1 cellular context compared by ENCODE assay signal in the genomic region with DNA sequence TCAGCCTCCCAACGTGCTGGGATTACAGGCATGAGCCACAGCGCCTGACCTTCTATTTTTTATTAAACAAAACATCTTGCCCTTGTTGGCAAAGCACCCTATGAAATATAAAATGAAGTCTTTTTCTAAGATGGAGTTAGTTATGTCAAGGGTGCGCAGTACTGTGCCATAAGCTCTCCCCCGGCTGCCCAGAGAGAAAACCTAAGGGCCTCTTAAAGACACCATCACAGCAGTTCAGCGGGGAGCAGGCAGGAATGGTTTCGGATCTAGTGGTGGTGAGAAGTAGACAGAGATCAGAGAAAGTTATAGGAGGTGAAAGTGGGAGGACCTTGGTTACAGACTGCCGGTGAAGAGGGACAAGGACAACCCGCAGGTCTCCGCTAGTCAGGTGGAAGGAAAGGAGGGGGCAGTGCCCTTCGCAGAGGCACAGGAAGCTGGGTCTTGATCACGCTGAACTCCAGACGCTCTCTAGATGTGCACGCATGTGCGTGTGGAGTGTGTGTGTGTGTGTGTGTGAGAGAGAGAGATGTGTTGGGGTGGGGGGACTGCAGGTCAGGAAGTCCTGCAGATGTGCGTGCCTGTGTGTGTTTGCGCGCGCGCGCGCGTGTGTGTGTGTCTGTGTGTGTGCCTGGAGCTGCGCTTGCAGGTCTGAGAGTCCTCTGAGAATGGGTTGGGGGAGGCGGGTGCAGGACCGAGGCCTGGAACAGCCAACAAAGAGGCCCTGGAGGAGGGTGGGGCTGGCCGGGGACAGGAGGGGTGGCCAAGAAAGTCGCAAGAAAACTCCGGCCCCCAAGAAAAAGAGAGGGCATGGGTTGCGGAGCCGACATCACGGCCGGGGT.
TF ChIP-seq lines count a peak whose summit lies in the region.

No MANE protein-coding gene starts in this region.

TF ChIP-seq in HepG2, 621 proteins besides CTCF, POLR2A, EP300 and RAD21 (continued from another document and continues in another):
- no peak for TF ChIP-seq KDM6A (CRISPR knock-in tag; IDR thresholded peaks at IDR 0.05; ENCODE audit: low read depth)
- no peak for TF ChIP-seq PPARG (CRISPR knock-in tag; conservative IDR thresholded peaks at IDR 0.05)
- TF ChIP-seq, protein P1, sequence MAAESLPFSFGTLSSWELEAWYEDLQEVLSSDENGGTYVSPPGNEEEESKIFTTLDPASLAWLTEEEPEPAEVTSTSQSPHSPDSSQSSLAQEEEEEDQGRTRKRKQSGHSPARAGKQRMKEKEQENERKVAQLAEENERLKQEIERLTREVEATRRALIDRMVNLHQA (CRISPR knock-in tag; IDR thresholded peaks at IDR 0.05) = no peak
- TF ChIP-seq KLF16 (CRISPR knock-in tag; IDR thresholded peaks at IDR 0.05) = no peak
- TF ChIP-seq ELF1 (CRISPR knock-in tag; IDR thresholded peaks at IDR 0.05) = no peak; the same call in none of the 2 replicates
- no peak for TF ChIP-seq NCOR1 (IDR thresholded peaks at IDR 0.05; ENCODE audit: borderline replicate concordance, low read length)
- no peak for TF ChIP-seq CCDC6 (CRISPR knock-in tag; IDR thresholded peaks at IDR 0.05)
- no peak for TF ChIP-seq NR3C1 (CRISPR knock-in tag; IDR thresholded peaks at IDR 0.05)
- TF ChIP-seq ZNF224 (CRISPR knock-in tag; IDR thresholded peaks at IDR 0.05) = no peak
- TF ChIP-seq ARHGAP35 (CRISPR knock-in tag; IDR thresholded peaks at IDR 0.05; ENCODE audit: borderline replicate concordance) = no peak
- no peak; the same call in 1 of the 2 replicates for TF ChIP-seq POLR2AphosphoS5 (IDR thresholded peaks at IDR 0.05; ENCODE audit: low read depth, low read length)
- no peak for TF ChIP-seq NFYC (CRISPR knock-in tag; IDR thresholded peaks at IDR 0.05)
- no peak; the same call in 1 of the 2 replicates for TF ChIP-seq STAT5B (CRISPR knock-in tag; IDR thresholded peaks at IDR 0.05)
- no peak for TF ChIP-seq RCOR2 (CRISPR knock-in tag; IDR thresholded peaks at IDR 0.05)
- peak; percentile 31; the same call in 1 of the 2 replicates for TF ChIP-seq BRD4 (CRISPR knock-in tag; IDR thresholded peaks at IDR 0.05)
- TF ChIP-seq SRSF4 (IDR thresholded peaks at IDR 0.05; ENCODE audit: low read depth, low read length, poor library complexity, severe bottlenecking) = no peak
- TF ChIP-seq RORA (CRISPR knock-in tag; IDR thresholded peaks at IDR 0.05) = no peak
- TF ChIP-seq, protein P2, sequence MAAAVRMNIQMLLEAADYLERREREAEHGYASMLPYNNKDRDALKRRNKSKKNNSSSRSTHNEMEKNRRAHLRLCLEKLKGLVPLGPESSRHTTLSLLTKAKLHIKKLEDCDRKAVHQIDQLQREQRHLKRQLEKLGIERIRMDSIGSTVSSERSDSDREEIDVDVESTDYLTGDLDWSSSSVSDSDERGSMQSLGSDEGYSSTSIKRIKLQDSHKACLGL (CRISPR knock-in tag; IDR thresholded peaks at IDR 0.05) = peak; percentile 25; the same call in 1 of the 2 replicates
- TF ChIP-seq NPAS2 (CRISPR knock-in tag; IDR thresholded peaks at IDR 0.05; ENCODE audit: borderline replicate concordance) = no peak
- TF ChIP-seq, protein P3, sequence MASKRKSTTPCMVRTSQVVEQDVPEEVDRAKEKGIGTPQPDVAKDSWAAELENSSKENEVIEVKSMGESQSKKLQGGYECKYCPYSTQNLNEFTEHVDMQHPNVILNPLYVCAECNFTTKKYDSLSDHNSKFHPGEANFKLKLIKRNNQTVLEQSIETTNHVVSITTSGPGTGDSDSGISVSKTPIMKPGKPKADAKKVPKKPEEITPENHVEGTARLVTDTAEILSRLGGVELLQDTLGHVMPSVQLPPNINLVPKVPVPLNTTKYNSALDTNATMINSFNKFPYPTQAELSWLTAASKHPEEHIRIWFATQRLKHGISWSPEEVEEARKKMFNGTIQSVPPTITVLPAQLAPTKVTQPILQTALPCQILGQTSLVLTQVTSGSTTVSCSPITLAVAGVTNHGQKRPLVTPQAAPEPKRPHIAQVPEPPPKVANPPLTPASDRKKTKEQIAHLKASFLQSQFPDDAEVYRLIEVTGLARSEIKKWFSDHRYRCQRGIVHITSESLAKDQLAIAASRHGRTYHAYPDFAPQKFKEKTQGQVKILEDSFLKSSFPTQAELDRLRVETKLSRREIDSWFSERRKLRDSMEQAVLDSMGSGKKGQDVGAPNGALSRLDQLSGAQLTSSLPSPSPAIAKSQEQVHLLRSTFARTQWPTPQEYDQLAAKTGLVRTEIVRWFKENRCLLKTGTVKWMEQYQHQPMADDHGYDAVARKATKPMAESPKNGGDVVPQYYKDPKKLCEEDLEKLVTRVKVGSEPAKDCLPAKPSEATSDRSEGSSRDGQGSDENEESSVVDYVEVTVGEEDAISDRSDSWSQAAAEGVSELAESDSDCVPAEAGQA (IDR thresholded peaks at IDR 0.05; ENCODE audit: low read depth) = peak; percentile 40; the same call in 1 of the 2 replicates
- TF ChIP-seq, protein P3 (CRISPR knock-in tag; IDR thresholded peaks at IDR 0.05; ENCODE audit: borderline replicate concordance) = no peak
- no peak for TF ChIP-seq ERF (CRISPR knock-in tag; IDR thresholded peaks at IDR 0.05)
- no peak for TF ChIP-seq SIX4 (CRISPR knock-in tag; IDR thresholded peaks at IDR 0.05)
- no peak for TF ChIP-seq SATB2 (CRISPR knock-in tag; IDR thresholded peaks at IDR 0.05)
- no peak for TF ChIP-seq ZNF138 (CRISPR knock-in tag; IDR thresholded peaks at IDR 0.05; ENCODE audit: low read depth)
- TF ChIP-seq HMG20B (CRISPR knock-in tag; conservative IDR thresholded peaks at IDR 0.05) = no peak
- TF ChIP-seq ZKSCAN1 (IDR thresholded peaks at IDR 0.05; ENCODE audit: low read length) = no peak
- 0 out of 2 replicates have a peak, but pooled peaks have one; percentile 64 for TF ChIP-seq TGIF2 (CRISPR knock-in tag; IDR thresholded peaks at IDR 0.05)
- TF ChIP-seq KLF9 (CRISPR knock-in tag; IDR thresholded peaks at IDR 0.05; ENCODE audit: low read depth) = no peak
- TF ChIP-seq, protein P4, sequence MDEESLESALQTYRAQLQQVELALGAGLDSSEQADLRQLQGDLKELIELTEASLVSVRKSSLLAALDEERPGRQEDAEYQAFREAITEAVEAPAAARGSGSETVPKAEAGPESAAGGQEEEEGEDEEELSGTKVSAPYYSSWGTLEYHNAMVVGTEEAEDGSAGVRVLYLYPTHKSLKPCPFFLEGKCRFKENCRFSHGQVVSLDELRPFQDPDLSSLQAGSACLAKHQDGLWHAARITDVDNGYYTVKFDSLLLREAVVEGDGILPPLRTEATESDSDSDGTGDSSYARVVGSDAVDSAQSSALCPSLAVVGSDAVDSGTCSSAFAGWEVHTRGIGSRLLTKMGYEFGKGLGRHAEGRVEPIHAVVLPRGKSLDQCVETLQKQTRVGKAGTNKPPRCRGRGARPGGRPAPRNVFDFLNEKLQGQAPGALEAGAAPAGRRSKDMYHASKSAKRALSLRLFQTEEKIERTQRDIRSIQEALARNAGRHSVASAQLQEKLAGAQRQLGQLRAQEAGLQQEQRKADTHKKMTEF (CRISPR knock-in tag; IDR thresholded peaks at IDR 0.05) = no peak; the same call in 1 of the 2 replicates
- TF ChIP-seq ZNF549 (CRISPR knock-in tag; IDR thresholded peaks at IDR 0.05) = no peak
- TF ChIP-seq HCFC1 (IDR thresholded peaks at IDR 0.05; ENCODE audit: low read depth, low read length) = no peak
- no peak for TF ChIP-seq MZF1 (CRISPR knock-in tag; IDR thresholded peaks at IDR 0.05; ENCODE audit: borderline replicate concordance)
- no peak; the same call in 1 of the 2 replicates for TF ChIP-seq SSRP1 (CRISPR knock-in tag; IDR thresholded peaks at IDR 0.05)
- no peak for TF ChIP-seq ZNF446 (CRISPR knock-in tag; IDR thresholded peaks at IDR 0.05)
- TF ChIP-seq ZNF878 (CRISPR knock-in tag; IDR thresholded peaks at IDR 0.05) = no peak
- TF ChIP-seq, protein P5, sequence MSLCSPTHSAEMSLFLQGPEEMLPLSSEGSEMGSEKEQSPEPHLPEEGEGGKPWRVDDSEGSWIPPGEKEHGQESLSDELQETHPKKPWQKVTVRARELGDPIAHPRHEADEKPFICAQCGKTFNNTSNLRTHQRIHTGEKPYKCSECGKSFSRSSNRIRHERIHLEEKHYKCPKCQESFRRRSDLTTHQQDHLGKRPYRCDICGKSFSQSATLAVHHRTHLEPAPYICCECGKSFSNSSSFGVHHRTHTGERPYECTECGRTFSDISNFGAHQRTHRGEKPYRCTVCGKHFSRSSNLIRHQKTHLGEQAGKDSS (CRISPR knock-in tag; IDR thresholded peaks at IDR 0.05; ENCODE audit: borderline replicate concordance, low read depth) = no peak
- peak; percentile 96 for TF ChIP-seq ZKSCAN5 (CRISPR knock-in tag; IDR thresholded peaks at IDR 0.05)
- no peak for TF ChIP-seq ZNF672 (CRISPR knock-in tag; IDR thresholded peaks at IDR 0.05)
- peak; percentile 94 for TF ChIP-seq NRL (CRISPR knock-in tag; IDR thresholded peaks at IDR 0.05; ENCODE audit: borderline replicate concordance)
- TF ChIP-seq ZSCAN22 (CRISPR knock-in tag; IDR thresholded peaks at IDR 0.05) = no peak
- no peak for TF ChIP-seq HNRNPUL1 (IDR thresholded peaks at IDR 0.05; ENCODE audit: low read depth, low read length)
- no peak for TF ChIP-seq ZNF20 (CRISPR knock-in tag; IDR thresholded peaks at IDR 0.05)
- peak; percentile 24; the same call in 1 of the 2 replicates for TF ChIP-seq ZNF460 (CRISPR knock-in tag; IDR thresholded peaks at IDR 0.05; ENCODE audit: borderline replicate concordance)
- no peak for TF ChIP-seq ZNF816 (CRISPR knock-in tag; IDR thresholded peaks at IDR 0.05; ENCODE audit: borderline replicate concordance)
- TF ChIP-seq, protein P6, sequence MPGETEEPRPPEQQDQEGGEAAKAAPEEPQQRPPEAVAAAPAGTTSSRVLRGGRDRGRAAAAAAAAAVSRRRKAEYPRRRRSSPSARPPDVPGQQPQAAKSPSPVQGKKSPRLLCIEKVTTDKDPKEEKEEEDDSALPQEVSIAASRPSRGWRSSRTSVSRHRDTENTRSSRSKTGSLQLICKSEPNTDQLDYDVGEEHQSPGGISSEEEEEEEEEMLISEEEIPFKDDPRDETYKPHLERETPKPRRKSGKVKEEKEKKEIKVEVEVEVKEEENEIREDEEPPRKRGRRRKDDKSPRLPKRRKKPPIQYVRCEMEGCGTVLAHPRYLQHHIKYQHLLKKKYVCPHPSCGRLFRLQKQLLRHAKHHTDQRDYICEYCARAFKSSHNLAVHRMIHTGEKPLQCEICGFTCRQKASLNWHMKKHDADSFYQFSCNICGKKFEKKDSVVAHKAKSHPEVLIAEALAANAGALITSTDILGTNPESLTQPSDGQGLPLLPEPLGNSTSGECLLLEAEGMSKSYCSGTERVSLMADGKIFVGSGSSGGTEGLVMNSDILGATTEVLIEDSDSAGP (CRISPR knock-in tag; IDR thresholded peaks at IDR 0.05; ENCODE audit: borderline replicate concordance) = peak; percentile 85
- no peak for TF ChIP-seq ZNF605 (CRISPR knock-in tag; IDR thresholded peaks at IDR 0.05)
- peak; percentile 75; the same call in 1 of the 2 replicates for TF ChIP-seq JUND (CRISPR knock-in tag; IDR thresholded peaks at IDR 0.05)
- peak; percentile 80; the same call in 1 of the 2 replicates for TF ChIP-seq ZNF598 (CRISPR knock-in tag; IDR thresholded peaks at IDR 0.05; ENCODE audit: borderline replicate concordance)
- TF ChIP-seq NCOA1 (CRISPR knock-in tag; IDR thresholded peaks at IDR 0.05) = no peak
- TF ChIP-seq CENPT (CRISPR knock-in tag; IDR thresholded peaks at IDR 0.05; ENCODE audit: low read depth) = no peak
- TF ChIP-seq ZNF850 (CRISPR knock-in tag; conservative IDR thresholded peaks at IDR 0.05) = 0 out of 2 replicates have a peak, but pooled peaks have one; percentile 49
- TF ChIP-seq, protein P7, sequence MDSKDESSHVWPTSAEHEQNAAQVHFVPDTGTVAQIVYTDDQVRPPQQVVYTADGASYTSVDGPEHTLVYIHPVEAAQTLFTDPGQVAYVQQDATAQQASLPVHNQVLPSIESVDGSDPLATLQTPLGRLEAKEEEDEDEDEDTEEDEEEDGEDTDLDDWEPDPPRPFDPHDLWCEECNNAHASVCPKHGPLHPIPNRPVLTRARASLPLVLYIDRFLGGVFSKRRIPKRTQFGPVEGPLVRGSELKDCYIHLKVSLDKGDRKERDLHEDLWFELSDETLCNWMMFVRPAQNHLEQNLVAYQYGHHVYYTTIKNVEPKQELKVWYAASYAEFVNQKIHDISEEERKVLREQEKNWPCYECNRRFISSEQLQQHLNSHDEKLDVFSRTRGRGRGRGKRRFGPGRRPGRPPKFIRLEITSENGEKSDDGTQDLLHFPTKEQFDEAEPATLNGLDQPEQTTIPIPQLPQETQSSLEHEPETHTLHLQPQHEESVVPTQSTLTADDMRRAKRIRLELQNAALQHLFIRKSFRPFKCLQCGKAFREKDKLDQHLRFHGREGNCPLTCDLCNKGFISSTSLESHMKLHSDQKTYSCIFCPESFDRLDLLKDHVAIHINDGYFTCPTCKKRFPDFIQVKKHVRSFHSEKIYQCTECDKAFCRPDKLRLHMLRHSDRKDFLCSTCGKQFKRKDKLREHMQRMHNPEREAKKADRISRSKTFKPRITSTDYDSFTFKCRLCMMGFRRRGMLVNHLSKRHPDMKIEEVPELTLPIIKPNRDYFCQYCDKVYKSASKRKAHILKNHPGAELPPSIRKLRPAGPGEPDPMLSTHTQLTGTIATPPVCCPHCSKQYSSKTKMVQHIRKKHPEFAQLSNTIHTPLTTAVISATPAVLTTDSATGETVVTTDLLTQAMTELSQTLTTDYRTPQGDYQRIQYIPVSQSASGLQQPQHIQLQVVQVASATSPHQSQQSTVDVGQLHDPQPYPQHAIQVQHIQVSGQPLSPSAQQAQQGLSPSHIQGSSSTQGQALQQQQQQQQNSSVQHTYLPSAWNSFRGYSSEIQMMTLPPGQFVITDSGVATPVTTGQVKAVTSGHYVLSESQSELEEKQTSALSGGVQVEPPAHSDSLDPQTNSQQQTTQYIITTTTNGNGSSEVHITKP (CRISPR knock-in tag; IDR thresholded peaks at IDR 0.05; ENCODE audit: low read depth) = no peak
- peak; percentile 60; the same call in 1 of the 2 replicates for TF ChIP-seq SIN3A (IDR thresholded peaks at IDR 0.05; ENCODE audit: borderline replicate concordance, low read depth, low read length)
